ENCODE assay signal across 8 cellular contexts in the genomic region with DNA sequence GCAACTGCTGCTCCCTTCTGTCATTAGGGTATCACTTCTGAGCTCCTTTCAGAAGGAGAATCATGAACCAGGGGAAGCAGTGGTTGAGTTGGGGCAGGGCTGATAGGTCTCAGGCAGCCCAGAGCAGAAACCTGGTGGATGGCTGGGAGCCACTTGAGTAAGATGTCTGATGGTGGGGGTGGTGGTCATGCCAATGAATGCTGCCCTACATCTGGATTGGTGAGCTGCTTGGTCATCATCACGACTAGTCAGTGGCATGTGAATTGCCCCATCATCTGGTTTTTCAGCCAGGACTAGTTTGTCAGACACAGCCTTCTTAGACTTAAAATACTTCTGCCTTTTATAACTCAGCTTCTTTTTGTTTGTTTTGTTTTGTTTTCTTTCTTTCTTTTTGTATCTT. TPM values are rescaled to one million over a fixed set of nuclear protein-coding genes. Genes with fewer than 3 reads are reported as not detected.
A peak's percentile ranks its signal among the peaks of the same experiment; 100 is the strongest.
DNase-seq lines count a peak whose midpoint lies in the region; ATAC-seq and TF ChIP-seq lines count a peak whose summit lies in the region.
"Had no signal": no experiment of that assay in that cellular context is flagged by ENCODE, and none has a peak within 500 bp of the region (broad histone marks: within the 10 kb centered on the region; RNA-seq: fewer than 3 reads in every experiment).

No MANE protein-coding gene starts in this region.

- peaks cover 44% of the 10 kb centered on the region for H3K4me1 ChIP-seq in DND-41 (ENCODE audit: insufficient read depth, low read length)

- H3K9me3 Mint-ChIP-seq in central memory CD8-positive, alpha-beta T cell: no peaks in the 10 kb centered on the region
- H3K9me3 Mint-ChIP-seq in neural crest cell (no peaks in the 10 kb centered on the region), glutamatergic neuron (ENCODE audit: unreplicated experiment) (peaks cover 11% of the 10 kb centered on the region)

- peaks cover 21% of the 10 kb centered on the region for H4K20me1 ChIP-seq in DND-41 (ENCODE audit: insufficient read depth, low read length)

- H2AFZ ChIP-seq in DND-41 (ENCODE audit: low read depth, low read length): no peak overlapping the region

- H3K9me3 ChIP-seq in DND-41 (ENCODE audit: insufficient read depth, low read length, severe bottlenecking): no peaks in the 10 kb centered on the region

- DNase-seq in DND-41: no peak
- peak; percentile 44 for DNase-seq in LHCN-M2 (ENCODE audit: low read depth)
- no peak for DNase-seq in central memory CD8-positive, alpha-beta T cell (ENCODE audit: low spot score in 2 of 2)
- no peak for DNase-seq in neural crest cell (ENCODE audit: low read depth, low spot score)
- no peak for DNase-seq in SKM-1 (lab: John Stamatoyannopoulos, UW; ENCODE audit: unreplicated experiment)
- no peak for DNase-seq in glutamatergic neuron
- DNase-seq: NCI-H345 had no signal

- no peaks in the 10 kb centered on the region for H3K27me3 Mint-ChIP-seq in central memory CD8-positive, alpha-beta T cell
- H3K27me3 Mint-ChIP-seq in neural crest cell (ENCODE audit: low read depth) (no peaks in the 10 kb centered on the region), glutamatergic neuron (ENCODE audit: unreplicated experiment) (peaks cover 4% of the 10 kb centered on the region)

- peaks cover 18% of the 10 kb centered on the region for H3K36me3 Mint-ChIP-seq in central memory CD8-positive, alpha-beta T cell (ENCODE audit: insufficient read depth)
- H3K36me3 Mint-ChIP-seq in neural crest cell (ENCODE audit: low read depth) (no peaks in the 10 kb centered on the region), glutamatergic neuron (ENCODE audit: unreplicated experiment) (peaks cover 5% of the 10 kb centered on the region)

- H3K27ac ChIP-seq in DND-41 (ENCODE audit: low read length): no peak overlapping the region

- peak overlapping the region in 1 of 2 experiments; percentile 25; a peak in 2 of 4 replicates for H3K4me3 ChIP-seq in DND-41 (ENCODE audit: low read depth in 1 of 2, low read length in 2 of 2)

- H3K4me2 ChIP-seq in DND-41 (ENCODE audit: insufficient read depth, low read length): peak overlapping the region; percentile 90

- H3K36me3 ChIP-seq in DND-41 (ENCODE audit: insufficient read depth, low read length): peaks cover 31% of the 10 kb centered on the region

- no peak for TF ChIP-seq POLR2A in GM18505 (IDR thresholded peaks at IDR 0.05; ENCODE audit: borderline replicate concordance, extremely low read depth, insufficient read depth, insufficient read length)

- H3K4me3 Mint-ChIP-seq in central memory CD8-positive, alpha-beta T cell: no peak overlapping the region
- peak overlapping the region; percentile 93 for H3K4me3 Mint-ChIP-seq in neural crest cell
- H3K4me3 Mint-ChIP-seq in glutamatergic neuron (ENCODE audit: unreplicated experiment): no peak overlapping the region

- H3K4me1 Mint-ChIP-seq in central memory CD8-positive, alpha-beta T cell: peaks cover 54% of the 10 kb centered on the region
- H3K4me1 Mint-ChIP-seq in neural crest cell: peaks cover 51% of the 10 kb centered on the region
- peaks cover 24% of the 10 kb centered on the region for H3K4me1 Mint-ChIP-seq in glutamatergic neuron (ENCODE audit: low read depth, unreplicated experiment)

- H3K27ac Mint-ChIP-seq in central memory CD8-positive, alpha-beta T cell (ENCODE audit: low read depth): peak overlapping the region; percentile 32
- no peak overlapping the region for H3K27ac Mint-ChIP-seq in neural crest cell (ENCODE audit: unreplicated experiment)
- H3K27ac Mint-ChIP-seq in glutamatergic neuron (ENCODE audit: unreplicated experiment): no peak overlapping the region

- H3K9ac ChIP-seq in DND-41 (ENCODE audit: low read depth, low read length): peak overlapping the region; percentile 65; the same call in 1 of the 2 replicates

- no peak for TF ChIP-seq CTCF in DND-41 (IDR thresholded peaks at IDR 0.05; ENCODE audit: borderline replicate concordance, extremely low read depth, low read length, poor library complexity, severe bottlenecking)
- TF ChIP-seq CTCF in neural crest cell (conservative IDR thresholded peaks at IDR 0.05): no peak
- TF ChIP-seq CTCF in glutamatergic neuron (IDR thresholded peaks at IDR 0.05; ENCODE audit: partially characterized antibody, unreplicated experiment): no peak

- no peaks in the 10 kb centered on the region for H3K27me3 ChIP-seq in DND-41 (ENCODE audit: insufficient read depth, low read length, poor library complexity)

- ATAC-seq in DND-41 (ENCODE audit: insufficient read depth, low read depth) (no peak), GM18505 (IDR thresholded peaks at IDR 0.05; ENCODE audit: unreplicated experiment) (no peak)
- no peak for ATAC-seq in central memory CD8-positive, alpha-beta T cell (replicated peaks; ENCODE audit: extremely low read depth, poor library complexity, severe bottlenecking)

- peaks cover 74% of the 10 kb centered on the region for H3K79me2 ChIP-seq in DND-41 (ENCODE audit: insufficient read depth, low read length)

RNA-seq across cellular contexts. Expression of gene GID4, which starts 2.6 kb away (rescaled TPM):
- total RNA-seq in LHCN-M2 (2014; rRNA removed) (6.0 and 6.8 TPM in 2 replicates), neural crest cell (11.8 and 12.2 TPM in 2 replicates), glutamatergic neuron (ENCODE audit: unreplicated experiment) (8.2 TPM)
- polyA plus RNA-seq in LHCN-M2 (2012): 4.8 TPM

RNA-seq across cellular contexts. Expression of gene ATPAF2, which starts 2.8 kb away (rescaled TPM):
- total RNA-seq in LHCN-M2 (2014; rRNA removed) (12.6 and 12.8 TPM in 2 replicates), neural crest cell (20.3 and 23.1 TPM in 2 replicates), glutamatergic neuron (ENCODE audit: unreplicated experiment) (34.7 TPM)
- polyA plus RNA-seq in LHCN-M2 (2012): 14.9 TPM

RNA-seq across cellular contexts. Expression of gene DRG2, which starts 46.0 kb away (rescaled TPM):
- 49.5 and 54.0 TPM in 2 replicates for total RNA-seq in LHCN-M2 (2014; rRNA removed)
- 30.5 TPM for polyA plus RNA-seq in LHCN-M2 (2012)
- total RNA-seq in neural crest cell: 40.3 and 41.5 TPM in 2 replicates
- 37.1 TPM for total RNA-seq in glutamatergic neuron (ENCODE audit: unreplicated experiment)
